ENCODE assay signal across 19 cellular contexts in the genomic region with DNA sequence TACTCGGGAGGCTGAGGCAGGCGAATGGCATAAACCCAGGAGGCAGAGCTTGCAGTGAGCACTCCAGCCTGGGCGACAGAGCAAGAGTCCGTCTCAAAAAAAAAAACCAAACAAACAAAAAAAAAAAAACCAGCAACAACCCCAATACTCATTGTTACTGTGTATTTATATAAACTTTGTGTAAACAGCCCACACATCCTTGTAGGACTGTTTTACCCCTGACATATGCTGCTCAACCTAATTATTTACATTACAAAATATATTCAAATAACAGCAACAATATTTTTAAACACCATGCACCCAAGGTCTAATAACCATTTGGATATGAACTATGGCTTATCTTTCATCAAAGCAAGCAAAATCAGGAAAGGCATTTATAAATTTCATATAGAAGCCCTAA.
DNase-seq lines count a peak whose midpoint lies in the region; ATAC-seq, FAIRE-seq and TF ChIP-seq lines count a peak whose summit lies in the region.
"Had no signal": no experiment of that assay in that cellular context is flagged by ENCODE, and none has a peak within 500 bp of the region (broad histone marks: within the 10 kb centered on the region; RNA-seq: fewer than 3 reads in every experiment).

No MANE protein-coding gene starts in this region.

- FAIRE-seq in HepG2 (lab: Jason Lieb, UNC), result no peak
- FAIRE-seq: G401.6, GM12892, GM18507, HTR-8/SVneo had no signal

- 66% methylated on average over 4 of the region's 4 CpGs for WGBS in liver
- 95% methylated on average over 4 of the region's 4 CpGs for WGBS in HepG2 (ENCODE audit: low lambda C conversion rate)

- H3K27ac Mint-ChIP-seq in brain (peak overlapping the region in 3 of 5 experiments; percentile 6 to 90 (median 48)), T-cell (no peak overlapping the region)

- H3K79me2 ChIP-seq in HepG2 (ENCODE audit: insufficient read depth, low read length), result no peaks in the 10 kb centered on the region
- no peaks in the 10 kb centered on the region for H3K79me2 ChIP-seq in PC-3 (ENCODE audit: low read length)

- H3K36me3 Mint-ChIP-seq in brain (peaks cover 43% of the 10 kb centered on the region), T-cell (no peaks in the 10 kb centered on the region)
- H3K36me3 Mint-ChIP-seq: CD4-positive, alpha-beta memory T cell had no signal

- H3K9me3 Mint-ChIP-seq in brain (peaks cover 16 to 34% (median 24%) of the 10 kb centered on the region in 5 experiments), T-cell (peaks cover 0 to 4% (median 0%) of the 10 kb centered on the region in 3 donors)

- peaks cover 4 to 23% (median 17%) of the 10 kb centered on the region in 4 donors for H3K4me1 ChIP-seq in liver (ENCODE audit: control insufficient read depth in 4 of 4, insufficient read depth in 4 of 4, low read length in 3 of 4)
- H3K4me1 ChIP-seq in HepG2 (ENCODE audit: insufficient read depth, low read length), result peaks cover 20% of the 10 kb centered on the region
- H3K4me1 ChIP-seq in PC-3 (ENCODE audit: insufficient read depth, low read length), result 0 out of 2 replicates have a peak, but pooled peaks cover 4% of the 10 kb centered on the region
- H3K4me1 ChIP-seq: BLaER1 treated with 17β-estradiol and CSF1 and Interleukin-3, amounts not matched to agents 10 nM and 100 nM had no signal

- POLR2A ChIA-PET in HepG2 (lab: Yijun Ruan, JAX) (no interaction called here), PC-3 (lab: Charles Lee; ENCODE audit: unreplicated experiment) (interaction anchor here (0.7 kb wide), 1 partner anchor 142 kb away, joined by 14 read pairs; no protein-coding TSS in a partner anchor), T-cell (lab: Charles Lee) (no interaction called here)

- H3K4me1 Mint-ChIP-seq in brain (peaks cover 63% of the 10 kb centered on the region), T-cell (peaks cover 0 to 2% (median 0%) of the 10 kb centered on the region in 3 donors)
- H3K4me1 Mint-ChIP-seq: CD4-positive, alpha-beta memory T cell had no signal

- BruUV-seq in HepG2 (replicated peaks; lab: Mats Ljungman, UMichigan), result no TSS peak
- BruUV-seq in PC-3 (replicated peaks; lab: Mats Ljungman, UMichigan), result no TSS peak

- H3K36me3 ChIP-seq in liver (ENCODE audit: control insufficient read depth in 4 of 4, insufficient read depth in 3 of 4, low read depth in 1 of 4, low read length in 3 of 4) (no peaks in the 10 kb centered on the region), HepG2 (replicated peaks in 1 of 2; ENCODE audit: control insufficient read depth in 1 of 2, insufficient read depth in 2 of 2, low read length in 2 of 2) (no peaks in the 10 kb centered on the region; a peak in 1 of 5 replicates), PC-3 (ENCODE audit: low read depth, low read length) (no peaks in the 10 kb centered on the region)
- H3K36me3 ChIP-seq: BLaER1 treated with 17β-estradiol and CSF1 and Interleukin-3, amounts not matched to agents 10 nM and 100 nM had no signal

- no peak overlapping the region for H3K4me3 Mint-ChIP-seq in brain
- no peak overlapping the region for H3K4me3 Mint-ChIP-seq in T-cell
- H3K4me3 Mint-ChIP-seq: CD4-positive, alpha-beta memory T cell had no signal

- no peaks in the 10 kb centered on the region for H3K9me2 ChIP-seq in PC-3 (replicated peaks; ENCODE audit: low read length)

- no peaks in the 10 kb centered on the region for H4K20me1 ChIP-seq in HepG2 (ENCODE audit: insufficient read depth, low read length)
- H4K20me1 ChIP-seq in PC-3 (ENCODE audit: low read length), result no peaks in the 10 kb centered on the region
- H4K20me1 ChIP-seq: BLaER1 treated with 17β-estradiol and CSF1 and Interleukin-3, amounts not matched to agents 10 nM and 100 nM had no signal

- no peak for ATAC-seq in HepG2
- peak; percentile 50 for ATAC-seq in PC-3
- no peak for ATAC-seq in T-cell (replicated peaks in 1 of 4)

- no peak for TF ChIP-seq CTCF in liver (IDR thresholded peaks at IDR 0.05; ENCODE audit: low read depth, low read length, missing input control)
- no peak for TF ChIP-seq CTCF in HepG2 (CRISPR knock-in tag; IDR thresholded peaks at IDR 0.05)
- TF ChIP-seq CTCF in PC-3 (conservative IDR thresholded peaks at IDR 0.05; ENCODE audit: low read depth, low read length), result no peak
- no peak for TF ChIP-seq CTCF in brain (conservative IDR thresholded peaks at IDR 0.05)

- TF ChIP-seq POLR2A in HepG2 (IDR thresholded peaks at IDR 0.05; ENCODE audit: insufficient read depth in 1 of 2, low read depth in 2 of 2, low read length in 2 of 2), result no peak

- no peak for TF ChIP-seq EP300 in HepG2 (IDR thresholded peaks at IDR 0.05; ENCODE audit: low read depth in 2 of 2, low read length in 2 of 2)
- no peak for TF ChIP-seq EP300 in HepG2 (CRISPR knock-in tag; IDR thresholded peaks at IDR 0.05; ENCODE audit: borderline replicate concordance)

- CTCF ChIA-PET in HepG2 (lab: Yijun Ruan, JAX; ENCODE audit: low intra/inter-chr PET ratio, low total read pairs) (no interaction called here), PC-3 (lab: Charles Lee) (no interaction called here), T-cell (lab: Charles Lee) (no interaction called here)

- H3F3A ChIP-seq in PC-3 (ENCODE audit: low read length, unreplicated experiment), result no peaks in the 10 kb centered on the region

- DNase-seq in HepG2 (ENCODE audit: low spot score), result no peak
- DNase-seq in PC-3, result no peak
- no peak for DNase-seq in KG1 (lab: John Stamatoyannopoulos, UW)
- DNase-seq in T-cell, result no peak
- DNase-seq in COLO668 (lab: John Stamatoyannopoulos, UW; ENCODE audit: unreplicated experiment), result no peak
- DNase-seq: CD4-positive, alpha-beta memory T cell; GOT3; Kasumi-1; NCI-H1694; NCI-H2081 treated with DMSO at 0.1 percent for 48 hours; NCI-H2171 treated with DMSO at 0.1 percent for 48 hours; NCI-H524 treated with DMSO at 0.1 percent for 48 hours had no signal

- peak overlapping the region; percentile 62 to 87 for H3K27ac ChIP-seq in liver (ENCODE audit: low read depth in 1 of 2, low read length in 2 of 2)
- H3K27ac ChIP-seq in HepG2 (ENCODE audit: extremely low read length, insufficient read depth, low read length), result no peak overlapping the region
- H3K27ac ChIP-seq in PC-3 (ENCODE audit: low read length), result no peak overlapping the region
- H3K27ac ChIP-seq: BLaER1 treated with 17β-estradiol and CSF1 and Interleukin-3, amounts not matched to agents 10 nM and 100 nM had no signal

- intact Hi-C loops in HepG2 (cut with micrococcal nuclease; ENCODE audit: unreplicated experiment), result no loop called here
- intact Hi-C loops in PC-3 (cut with micrococcal nuclease), result loop anchor here (1.0 kb wide), 1 partner anchor 33 kb away; no protein-coding TSS in a partner anchor

- H3K27me3 ChIP-seq in liver (ENCODE audit: control insufficient read depth in 4 of 4, insufficient read depth in 4 of 4, low read length in 3 of 4) (no peaks in the 10 kb centered on the region), HepG2 (ENCODE audit: control insufficient read depth in 1 of 2, insufficient read depth in 2 of 2, low read length in 2 of 2) (no peaks in the 10 kb centered on the region), PC-3 (ENCODE audit: low read length) (no peaks in the 10 kb centered on the region)
- H3K27me3 ChIP-seq: BLaER1 treated with 17β-estradiol and CSF1 and Interleukin-3, amounts not matched to agents 10 nM and 100 nM had no signal

- H3K9me3 ChIP-seq in liver (ENCODE audit: control insufficient read depth in 4 of 4, low read length in 3 of 4), result no peaks in the 10 kb centered on the region
- no peaks in the 10 kb centered on the region for H3K9me3 ChIP-seq in HepG2 (ENCODE audit: low read length)
- no peaks in the 10 kb centered on the region for H3K9me3 ChIP-seq in PC-3 (ENCODE audit: low read length)

- H3K4me3 ChIP-seq in liver (ENCODE audit: low read depth in 1 of 3, low read length in 3 of 3), result no peak overlapping the region
- H3K4me3 ChIP-seq in HepG2 (replicated peaks in 1 of 3; ENCODE audit: insufficient read depth in 1 of 3, low read depth in 2 of 3, low read length in 3 of 3), result no peak overlapping the region
- no peak overlapping the region for H3K4me3 ChIP-seq in PC-3 (ENCODE audit: low read length)
- H3K4me3 ChIP-seq: BLaER1 treated with 17β-estradiol and CSF1 and Interleukin-3, amounts not matched to agents 10 nM and 100 nM had no signal

- H2AFZ ChIP-seq in HepG2 (ENCODE audit: low read length) (no peak overlapping the region), PC-3 (ENCODE audit: low read length) (no peak overlapping the region)

- H3K4me2 ChIP-seq in HepG2 (ENCODE audit: low read depth, low read length) (no peak overlapping the region), PC-3 (ENCODE audit: low read length) (no peak overlapping the region)
- H3K4me2 ChIP-seq: BLaER1 treated with 17β-estradiol and CSF1 and Interleukin-3, amounts not matched to agents 10 nM and 100 nM had no signal

- H3K27me3 Mint-ChIP-seq in brain (peaks cover 5% of the 10 kb centered on the region), T-cell (peaks cover 0 to 19% of the 10 kb centered on the region in 2 donors)

- in situ Hi-C loops in HepG2 (cut with HindIII; ENCODE audit: extremely low pct_ligation_motif_present, low pct_unique_long_range_greater_than_20kb), result no loop called here

- no peak for TF ChIP-seq RAD21 in liver (IDR thresholded peaks at IDR 0.05)
- no peak for TF ChIP-seq RAD21 in HepG2 (CRISPR knock-in tag; IDR thresholded peaks at IDR 0.05)

- H3K9ac ChIP-seq in liver (ENCODE audit: low read depth in 1 of 2, low read length in 2 of 2) (no peak overlapping the region), HepG2 (ENCODE audit: insufficient read depth, low read depth, low read length) (no peak overlapping the region), PC-3 (ENCODE audit: low read length) (no peak overlapping the region)
- H3K9ac ChIP-seq: BLaER1 treated with 17β-estradiol and CSF1 and Interleukin-3, amounts not matched to agents 10 nM and 100 nM had no signal

TF ChIP-seq in liver, 16 proteins besides CTCF, POLR2A, EP300 and RAD21 (continues in another document):
- TF ChIP-seq YY1 (IDR thresholded peaks at IDR 0.05) (no peak), SP1 (IDR thresholded peaks at IDR 0.05) (no peak)
- TF ChIP-seq, protein P1, sequence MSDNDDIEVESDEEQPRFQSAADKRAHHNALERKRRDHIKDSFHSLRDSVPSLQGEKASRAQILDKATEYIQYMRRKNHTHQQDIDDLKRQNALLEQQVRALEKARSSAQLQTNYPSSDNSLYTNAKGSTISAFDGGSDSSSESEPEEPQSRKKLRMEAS (IDR thresholded peaks at IDR 0.05), result no peak

TF ChIP-seq in HepG2, 621 proteins besides CTCF, POLR2A, EP300 and RAD21:
- TF ChIP-seq SETDB1 (CRISPR knock-in tag; IDR thresholded peaks at IDR 0.05; ENCODE audit: borderline replicate concordance), result no peak
- TF ChIP-seq NCOA5 (CRISPR knock-in tag; IDR thresholded peaks at IDR 0.05), result no peak
- no peak for TF ChIP-seq YEATS2 (CRISPR knock-in tag; IDR thresholded peaks at IDR 0.05; ENCODE audit: borderline replicate concordance)

Comparison
In these comparisons a context has a peak if more than half of its experiments do, and no peak if none do; other contexts are left out.
1. H3K27ac ChIP-seq: peak in liver (2 of 2); none in HepG2 (single experiment) and PC-3 (single experiment).
2. H3K27ac Mint-ChIP-seq: peak in brain (3 of 5); none in T-cell (0 of 2).